Comparison of ENCODE assay signal across 2 cellular contexts in genomic region chr5:64876203-64876602, GRCh38.
TF ChIP-seq lines count a peak whose summit lies in the region.

No MANE protein-coding gene starts in this region.

TF ChIP-seq in SK-N-SH, 30 proteins besides CTCF, POLR2A, EP300 and RAD21 (continued from another document):
- no peak for TF ChIP-seq PBX3 (IDR thresholded peaks at IDR 0.05)
- TF ChIP-seq TCF12 (IDR thresholded peaks at IDR 0.05): peak; percentile 30; the same call in 1 of the 2 replicates
- TF ChIP-seq SIN3A (IDR thresholded peaks at IDR 0.05; ENCODE audit: borderline replicate concordance, low read depth, low read length): no peak
- no peak for TF ChIP-seq GABPA (IDR thresholded peaks at IDR 0.05; ENCODE audit: low read depth)
- TF ChIP-seq, protein P1, sequence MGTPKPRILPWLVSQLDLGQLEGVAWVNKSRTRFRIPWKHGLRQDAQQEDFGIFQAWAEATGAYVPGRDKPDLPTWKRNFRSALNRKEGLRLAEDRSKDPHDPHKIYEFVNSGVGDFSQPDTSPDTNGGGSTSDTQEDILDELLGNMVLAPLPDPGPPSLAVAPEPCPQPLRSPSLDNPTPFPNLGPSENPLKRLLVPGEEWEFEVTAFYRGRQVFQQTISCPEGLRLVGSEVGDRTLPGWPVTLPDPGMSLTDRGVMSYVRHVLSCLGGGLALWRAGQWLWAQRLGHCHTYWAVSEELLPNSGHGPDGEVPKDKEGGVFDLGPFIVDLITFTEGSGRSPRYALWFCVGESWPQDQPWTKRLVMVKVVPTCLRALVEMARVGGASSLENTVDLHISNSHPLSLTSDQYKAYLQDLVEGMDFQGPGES (IDR thresholded peaks at IDR 0.05; ENCODE audit: low read depth, low read length): no peak
- peak; percentile 21; the same call in 1 of the 2 replicates for TF ChIP-seq MXI1 (IDR thresholded peaks at IDR 0.05; ENCODE audit: low read depth, low read length)
- TF ChIP-seq ZBTB33 (IDR thresholded peaks at IDR 0.05; ENCODE audit: borderline replicate concordance, low read depth): no peak
- TF ChIP-seq GATA2 (CRISPR knock-in tag; IDR thresholded peaks at IDR 0.05): peak; percentile 96
- peak; percentile 19; the same call in 1 of the 2 replicates for TF ChIP-seq RFX5 (IDR thresholded peaks at IDR 0.05; ENCODE audit: low read length)

TF ChIP-seq in K562, 482 proteins besides CTCF, POLR2A, EP300 and RAD21 (continued from another document):
- TF ChIP-seq ZKSCAN8 (CRISPR knock-in tag; IDR thresholded peaks at IDR 0.05) (no peak), DNMT1 (IDR thresholded peaks at IDR 0.05) (no peak), CBX3 (IDR thresholded peaks at IDR 0.05; ENCODE audit: borderline replicate concordance in 1 of 2, low read length in 2 of 2) (no peak), JUN (IDR thresholded peaks at IDR 0.05; ENCODE audit: borderline replicate concordance, low read depth, low read length) (no peak), JUN (CRISPR knock-in tag; IDR thresholded peaks at IDR 0.05; ENCODE audit: borderline replicate concordance) (no peak), MTA2 (IDR thresholded peaks at IDR 0.05; ENCODE audit: low read depth) (no peak), CREB1 (IDR thresholded peaks at IDR 0.05) (no peak), CREB1 (CRISPR knock-in tag; IDR thresholded peaks at IDR 0.05) (no peak), MAZ (CRISPR knock-in tag; conservative IDR thresholded peaks at IDR 0.05 in 1 of 2, IDR thresholded peaks at IDR 0.05 in 1 of 2) (no peak), JUND (IDR thresholded peaks at IDR 0.05; ENCODE audit: borderline replicate concordance, low read depth, low read length) (no peak), JUND (tag; IDR thresholded peaks at IDR 0.05; ENCODE audit: borderline replicate concordance, low read depth, low read length) (no peak), ZC3H4 (CRISPR knock-in tag; IDR thresholded peaks at IDR 0.05; ENCODE audit: borderline replicate concordance) (no peak), EGR1 (conservative IDR thresholded peaks at IDR 0.05) (no peak), ID3 (CRISPR knock-in tag; IDR thresholded peaks at IDR 0.05) (no peak), ID3 (tag; IDR thresholded peaks at IDR 0.05) (no peak)
TF ChIP-seq in K562: peak in this region for 0.
